ENCODE assay signal across 21 cellular contexts in genomic region chr11:73480677-73481076, GRCh38.
DNase-seq lines count a peak whose midpoint lies in the region; ATAC-seq, FAIRE-seq and TF ChIP-seq lines count a peak whose summit lies in the region.
"Had no signal": no experiment of that assay in that cellular context is flagged by ENCODE, and none has a peak within 500 bp of the region (broad histone marks: within the 10 kb centered on the region; RNA-seq: fewer than 3 reads in every experiment).

No MANE protein-coding gene starts in this region.

- no peak overlapping the region for H3K9ac ChIP-seq in astrocyte (ENCODE audit: low read length)
- H3K9ac ChIP-seq: parathyroid adenoma had no signal

- H3K36me3 Mint-ChIP-seq in astrocyte (ENCODE audit: low read depth, unreplicated experiment) = peaks cover 7% of the 10 kb centered on the region

- H3K27ac Mint-ChIP-seq in astrocyte (ENCODE audit: unreplicated experiment) = no peak overlapping the region
- H3K27ac Mint-ChIP-seq: memory B cell, natural killer cell had no signal

- no peaks in the 10 kb centered on the region for H3K4me1 Mint-ChIP-seq in astrocyte (ENCODE audit: low read depth, unreplicated experiment)
- H3K4me1 Mint-ChIP-seq: memory B cell had no signal

- H3K4me2 ChIP-seq in astrocyte (ENCODE audit: low read length) = no peak overlapping the region

- CTCF ChIA-PET in HEK293 (lab: Yijun Ruan, JAX) = interaction anchor here (0.8 to 5.1 kb wide), 5 partner anchors 15 to 180 kb away, joined by 3 to 47 read pairs (median 31); no protein-coding TSS in a partner anchor

- H3K4me3 Mint-ChIP-seq in astrocyte (ENCODE audit: unreplicated experiment) = no peak overlapping the region
- H3K4me3 Mint-ChIP-seq: memory B cell, natural killer cell had no signal

- peak; percentile 76 for FAIRE-seq in astrocyte (lab: Jason Lieb, UNC)
- FAIRE-seq: H1, islet of Langerhans had no signal

- peak; percentile 63 to 79 for DNase-seq in AML-193 (lab: John Stamatoyannopoulos, UW)
- DNase-seq in astrocyte (ENCODE audit: low read depth) = no peak
- no peak for DNase-seq in right cardiac atrium
- no peak for DNase-seq in H7
- DNase-seq in RKO (ENCODE audit: low spot score) = no peak
- DNase-seq: activated effector memory CD4-positive, alpha-beta T cell treated with anti-CD3 and anti-CD28 coated beads, Interleukin-2, amount 50 U/mL, for 16 hours; BE2C; Calu3; natural killer cell; NCI-H1436; NCI-H2171; stimulated activated CD4-positive, alpha-beta T cell treated with anti-CD3 and anti-CD28 coated beads, Interleukin-1b, Interleukin-23, amount 100 ng/mL, for 48 hours; stimulated activated naive CD4-positive, alpha-beta T cell; T1000 had no signal

- H3K4me3 ChIP-seq in HEK293 (ENCODE audit: low read depth, low read length) (no peak overlapping the region), astrocyte (ENCODE audit: insufficient read depth, low read depth, low read length) (no peak overlapping the region), right cardiac atrium (ENCODE audit: low read length) (no peak overlapping the region), H7 (ENCODE audit: insufficient read depth, low read depth, low read length) (no peak overlapping the region)
- H3K4me3 ChIP-seq: esophagus muscularis mucosa had no signal

- POLR2A ChIA-PET in HEK293 (lab: Yijun Ruan, JAX) = interaction anchor here (0.6 kb wide), 1 partner anchor 173 kb away, joined by 3 read pairs; no protein-coding TSS in a partner anchor

- H2AFZ ChIP-seq in astrocyte (ENCODE audit: low read depth, low read length) = no peak overlapping the region
- H2AFZ ChIP-seq: parathyroid adenoma had no signal

- ATAC-seq in right cardiac atrium (peak; percentile 64 to 73), HG02885 (IDR thresholded peaks at IDR 0.05; ENCODE audit: poor library complexity, unreplicated experiment) (no peak)

- H3K9me3 ChIP-seq in HEK293 (ENCODE audit: control insufficient read depth, insufficient read depth, low read depth, low read length) = no peaks in the 10 kb centered on the region; the same call in 1 of the 2 replicates
- no peaks in the 10 kb centered on the region for H3K9me3 ChIP-seq in astrocyte (ENCODE audit: insufficient read depth, low read depth, low read length)
- H3K9me3 ChIP-seq in right cardiac atrium (ENCODE audit: control insufficient read depth, low read length) = no peaks in the 10 kb centered on the region
- H3K9me3 ChIP-seq: BE2C had no signal

- H3K27me3 Mint-ChIP-seq in astrocyte (ENCODE audit: low read depth, unreplicated experiment) = no peaks in the 10 kb centered on the region
- H3K27me3 Mint-ChIP-seq: memory B cell had no signal

- peaks cover 13% of the 10 kb centered on the region for H3K79me2 ChIP-seq in astrocyte (ENCODE audit: insufficient read depth, low read length)

- intact Hi-C loops in right cardiac atrium (cut with DNase I) = no loop called here

- H3K9me3 Mint-ChIP-seq in astrocyte (ENCODE audit: unreplicated experiment) = peaks cover 5% of the 10 kb centered on the region

- H4K20me1 ChIP-seq in astrocyte (ENCODE audit: insufficient read depth, low read length) = peaks cover 48% of the 10 kb centered on the region

- H3K27me3 ChIP-seq in astrocyte (ENCODE audit: insufficient read depth, low read length) (no peaks in the 10 kb centered on the region), right cardiac atrium (ENCODE audit: control insufficient read depth, insufficient read depth) (no peaks in the 10 kb centered on the region), H7 (ENCODE audit: control insufficient read depth, insufficient read depth, low read length) (no peaks in the 10 kb centered on the region)
- H3K27me3 ChIP-seq: BE2C, esophagus muscularis mucosa had no signal

- H3K27ac ChIP-seq in HEK293 (ENCODE audit: extremely low read depth, low read depth, low read length) (no peak overlapping the region), astrocyte (ENCODE audit: low read depth, low read length) (no peak overlapping the region), right cardiac atrium (ENCODE audit: low read length) (no peak overlapping the region)
- H3K27ac ChIP-seq: esophagus muscularis mucosa, parathyroid adenoma had no signal

- H3K4me1 ChIP-seq in HEK293 (ENCODE audit: control insufficient read depth, insufficient read depth, low read length) = peaks cover 7% of the 10 kb centered on the region; the same call in 1 of the 2 replicates
- no peaks in the 10 kb centered on the region for H3K4me1 ChIP-seq in astrocyte (ENCODE audit: insufficient read depth, low read length)
- H3K4me1 ChIP-seq in right cardiac atrium (ENCODE audit: control insufficient read depth, insufficient read depth, low read length) = peaks cover under 1% of the 10 kb centered on the region
- H3K4me1 ChIP-seq: parathyroid adenoma had no signal

- H3K36me3 ChIP-seq in HEK293 (ENCODE audit: control insufficient read depth in 2 of 2, insufficient read depth in 1 of 2, low read length in 2 of 2) (no peaks in the 10 kb centered on the region), astrocyte (ENCODE audit: insufficient read depth, low read length) (no peaks in the 10 kb centered on the region), H7 (replicated peaks; ENCODE audit: control insufficient read depth, insufficient read depth, low read length) (no peaks in the 10 kb centered on the region)
- H3K36me3 ChIP-seq: BE2C, esophagus muscularis mucosa had no signal

- TF ChIP-seq CTCF in HEK293 (tag by site-specific recombination; IDR thresholded peaks at IDR 0.05) (no peak), astrocyte (IDR thresholded peaks at IDR 0.05; ENCODE audit: insufficient read depth, low read depth, low read length) (no peak)

- WGBS in right cardiac atrium = 46% methylated on average over 2 of the region's 2 CpGs

TF ChIP-seq in HEK293, 187 proteins besides CTCF, POLR2A, EP300 and RAD21:
- TF ChIP-seq ZNF350 (tag by site-specific recombination; IDR thresholded peaks at IDR 0.05) (no peak), ZNF366 (tag by site-specific recombination; conservative IDR thresholded peaks at IDR 0.05) (0 out of 2 replicates have a peak, but pooled peaks have one; percentile 25), ZNF704 (tag by site-specific recombination; IDR thresholded peaks at IDR 0.05) (no peak), ZNF768 (tag by site-specific recombination; IDR thresholded peaks at IDR 0.05) (no peak), ZBTB6 (tag by site-specific recombination; IDR thresholded peaks at IDR 0.05) (no peak), ZNF184 (tag by site-specific recombination; IDR thresholded peaks at IDR 0.05) (no peak), ZNF624 (tag by site-specific recombination; IDR thresholded peaks at IDR 0.05) (no peak), ZNF777 (tag by site-specific recombination; IDR thresholded peaks at IDR 0.05; ENCODE audit: borderline replicate concordance) (no peak)

Comparison
In these comparisons a context has a peak if more than half of its experiments do, and no peak if none do; other contexts are left out.
1. DNase-seq: peak in AML-193 (2 of 2); none in astrocyte (single experiment), right cardiac atrium (0 of 3), H7 (single experiment) and RKO (single experiment).